Comparison of ENCODE assay signal across 14 cellular contexts in the genomic region with DNA sequence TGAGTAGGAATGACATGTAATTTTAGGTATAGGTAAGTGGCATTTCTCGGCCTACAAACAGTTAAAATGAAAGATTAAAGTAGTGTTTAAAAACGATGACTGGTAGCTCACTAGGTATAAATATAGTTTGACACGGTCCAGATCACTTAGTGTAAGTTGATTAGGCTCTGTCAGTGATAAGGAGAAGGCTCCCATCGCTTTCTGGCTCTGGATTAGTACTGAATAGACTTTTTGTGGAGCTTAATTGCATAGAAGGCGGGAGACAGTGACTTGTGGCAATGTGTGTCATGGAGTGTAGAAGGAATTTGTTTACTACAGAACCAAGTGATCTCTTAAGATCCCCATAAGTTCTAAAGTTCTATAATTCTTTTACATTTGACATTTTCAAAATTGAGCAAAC. TPM values are rescaled to one million over a fixed set of nuclear protein-coding genes. Genes with fewer than 3 reads are reported as not detected.
A peak's percentile ranks its signal among the peaks of the same experiment; 100 is the strongest.
DNase-seq lines count a peak whose midpoint lies in the region; ATAC-seq and TF ChIP-seq lines count a peak whose summit lies in the region.
"Had no signal": no experiment of that assay in that cellular context is flagged by ENCODE, and none has a peak within 500 bp of the region (broad histone marks: within the 10 kb centered on the region; RNA-seq: fewer than 3 reads in every experiment).

No MANE protein-coding gene starts in this region.

- H3K27me3 ChIP-seq in esophagus muscularis mucosa (no peaks in the 10 kb centered on the region), mucosa of rectum (ENCODE audit: control insufficient read depth in 2 of 2, insufficient read depth in 2 of 2, low read length in 2 of 2) (no peaks in the 10 kb centered on the region), suprapubic skin (no peaks in the 10 kb centered on the region), left lung (no peaks in the 10 kb centered on the region)

- TF ChIP-seq EP300 in esophagus muscularis mucosa (IDR thresholded peaks at IDR 0.05) (no peak), suprapubic skin (IDR thresholded peaks at IDR 0.05) (no peak)

- peak overlapping the region in 1 of 2 donors; percentile 72 for H3K9ac ChIP-seq in mucosa of rectum (ENCODE audit: low read depth in 1 of 2, low read length in 2 of 2)

- H3K4me1 ChIP-seq in esophagus muscularis mucosa, result peaks cover 84 to 99% (median 97%) of the 10 kb centered on the region in 4 donors
- peaks cover 34 to 77% of the 10 kb centered on the region in 2 donors for H3K4me1 ChIP-seq in mucosa of rectum (ENCODE audit: control insufficient read depth in 2 of 2, insufficient read depth in 2 of 2, low read length in 2 of 2)
- peaks cover 54% of the 10 kb centered on the region for H3K4me1 ChIP-seq in suprapubic skin
- peaks cover 0 to 47% of the 10 kb centered on the region in 2 donors for H3K4me1 ChIP-seq in left lung

- 50% methylated on average over 5 of the region's 5 CpGs for WGBS in esophagus muscularis mucosa
- WGBS in suprapubic skin, result 68% methylated on average over 5 of the region's 5 CpGs

- H3K27ac ChIP-seq in esophagus muscularis mucosa (replicated peaks in 1 of 4) (peak overlapping the region in 3 of 4 donors; percentile 96 to 99 (median 98)), mucosa of rectum (ENCODE audit: low read depth in 2 of 2, low read length in 2 of 2) (peak overlapping the region; percentile 61 to 94), suprapubic skin (peak overlapping the region; percentile 61), left lung (no peak overlapping the region)

- H3K36me3 Mint-ChIP-seq in CD14-positive monocyte, result peaks cover 24 to 52% of the 10 kb centered on the region in 2 donors

- H3K36me3 ChIP-seq in esophagus muscularis mucosa, result peaks cover 6 to 22% (median 14%) of the 10 kb centered on the region in 4 donors
- peaks cover 4 to 24% of the 10 kb centered on the region in 2 donors for H3K36me3 ChIP-seq in mucosa of rectum (ENCODE audit: control insufficient read depth in 2 of 2, insufficient read depth in 2 of 2, low read length in 2 of 2)
- H3K36me3 ChIP-seq in suprapubic skin, result peaks cover 6% of the 10 kb centered on the region
- peaks cover 0 to 4% of the 10 kb centered on the region in 2 donors for H3K36me3 ChIP-seq in left lung

- no peak overlapping the region for H3K4me3 Mint-ChIP-seq in CD14-positive monocyte
- H3K4me3 Mint-ChIP-seq: memory B cell had no signal

- ATAC-seq in left lung, result no peak
- ATAC-seq: GM12878 had no signal

- intact Hi-C loops in esophagus muscularis mucosa (cut with DNase I), result no loop called here
- intact Hi-C loops in left lung (cut with DNase I), result no loop called here
- intact Hi-C loops in CD14-positive monocyte (cut with micrococcal nuclease), result no loop called here

- no peak overlapping the region for H3K27ac Mint-ChIP-seq in CD14-positive monocyte
- H3K27ac Mint-ChIP-seq: memory B cell had no signal

- H3K9me3 ChIP-seq in esophagus muscularis mucosa, result no peaks in the 10 kb centered on the region
- H3K9me3 ChIP-seq in mucosa of rectum (ENCODE audit: control insufficient read depth in 2 of 2, low read length in 2 of 2), result no peaks in the 10 kb centered on the region
- H3K9me3 ChIP-seq in suprapubic skin, result no peaks in the 10 kb centered on the region
- H3K9me3 ChIP-seq in left lung, result no peaks in the 10 kb centered on the region

- no peak for TF ChIP-seq CTCF in esophagus muscularis mucosa (IDR thresholded peaks at IDR 0.05)
- TF ChIP-seq CTCF in suprapubic skin (IDR thresholded peaks at IDR 0.05), result no peak
- no peak for TF ChIP-seq CTCF in left lung (IDR thresholded peaks at IDR 0.05)
- TF ChIP-seq CTCF in CD14-positive monocyte (IDR thresholded peaks at IDR 0.05), result no peak

- no peak for TF ChIP-seq POLR2A in esophagus muscularis mucosa (IDR thresholded peaks at IDR 0.05; ENCODE audit: low read depth)
- TF ChIP-seq POLR2A in suprapubic skin (IDR thresholded peaks at IDR 0.05), result no peak

- H3K9me3 Mint-ChIP-seq in CD14-positive monocyte, result peaks cover 0 to 3% (median under 1%) of the 10 kb centered on the region in 7 donors
- H3K9me3 Mint-ChIP-seq: memory B cell had no signal

- DNase-seq in activated CD8-positive, alpha-beta memory T cell treated with anti-CD3 and anti-CD28 coated beads for 24 hours, result peak; percentile 3
- no peak for DNase-seq in activated CD8-positive, alpha-beta memory T cell treated with anti-CD3 and anti-CD28 coated beads, Interleukin-2, amount 50 U/mL, for 4 hours
- DNase-seq in esophagus muscularis mucosa (ENCODE audit: extremely low spot score) (no peak), suprapubic skin (ENCODE audit: low spot score in 2 of 2) (no peak), left lung (no peak), CD14-positive monocyte (ENCODE audit: low spot score) (no peak), AG20443 (ENCODE audit: low spot score) (no peak)
- DNase-seq: 8988T; activated CD4-positive, alpha-beta T cell treated with anti-CD3 and anti-CD28 coated beads, Interleukin-2, amount 50 U/mL, for 48 hours; activated effector memory CD4-positive, alpha-beta T cell treated with Interleukin-2 at 50 U/mL for 16 hours; NCI-H1417 had no signal

- H3K4me3 ChIP-seq in esophagus muscularis mucosa (no peak overlapping the region), mucosa of rectum (ENCODE audit: low read length in 2 of 2) (no peak overlapping the region), suprapubic skin (no peak overlapping the region), left lung (no peak overlapping the region)
- H3K4me3 ChIP-seq: GM12878 had no signal

- peaks cover 33% of the 10 kb centered on the region for H3K4me1 Mint-ChIP-seq in CD14-positive monocyte

- peaks cover 0 to 2% (median 0%) of the 10 kb centered on the region in 3 donors for H3K27me3 Mint-ChIP-seq in CD14-positive monocyte (ENCODE audit: low read depth in 3 of 3)
- H3K27me3 Mint-ChIP-seq: memory B cell had no signal

RNA-seq across cellular contexts. Expression of gene PYGB, which starts 6.7 kb away (rescaled TPM):
- total RNA-seq in esophagus muscularis mucosa (100 to 1,000 TPM; 398 to 632 (median 462) TPM), suprapubic skin (100 to 1,000 TPM; 142 to 247 (median 198) TPM), left lung (10 to 100 TPM; 78.2 to 81.3 TPM)
- 10 to 100 TPM; 26.7 to 33.2 TPM for polyA plus RNA-seq in CD14-positive monocyte

RNA-seq across cellular contexts. Expression of gene ENTPD6, which starts 59.1 kb away (rescaled TPM):
- 10 to 100 TPM; 39.0 to 44.1 (median 43.5) TPM for total RNA-seq in esophagus muscularis mucosa
- 100 to 1,000 TPM in 1 of 4 donors, 10 to 100 TPM in 3; 33.8 to 103 (median 47.0) TPM for total RNA-seq in suprapubic skin
- 10 to 100 TPM; 72.7 to 76.3 TPM for total RNA-seq in left lung
- 10 to 100 TPM; 36.2 to 47.0 TPM for polyA plus RNA-seq in CD14-positive monocyte

Comparison
In these comparisons a context has a peak if more than half of its experiments do, and no peak if none do; other contexts are left out.
1. H3K27ac ChIP-seq: peak in esophagus muscularis mucosa (3 of 4), mucosa of rectum (2 of 2) and suprapubic skin (single experiment); none in left lung (0 of 2).